In the genomic region with DNA sequence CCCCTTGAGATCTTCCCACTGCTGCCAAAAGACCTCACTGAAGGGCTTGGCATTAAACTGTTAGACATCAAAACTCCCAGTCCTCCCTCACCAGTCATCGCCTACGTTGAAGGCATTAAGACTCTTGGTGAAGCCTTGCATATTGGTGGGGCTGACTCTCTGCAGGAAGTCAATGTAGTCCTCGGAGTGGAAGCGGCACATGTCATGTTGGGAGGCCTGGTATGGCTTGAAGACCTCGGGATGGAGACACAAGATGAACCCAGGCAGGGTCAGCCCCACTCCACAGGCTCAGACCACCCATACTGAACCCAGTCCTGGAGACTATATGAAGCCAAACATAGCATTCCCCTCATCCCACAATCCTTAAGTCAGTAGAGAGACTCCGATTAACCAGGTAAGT, we compare ENCODE assay signal across 11 cellular contexts. TPM values are rescaled to one million over a fixed set of nuclear protein-coding genes. Genes with fewer than 3 reads are reported as not detected.
DNase-seq lines count a peak whose midpoint lies in the region; ATAC-seq, FAIRE-seq and TF ChIP-seq lines count a peak whose summit lies in the region.
"Had no signal": no experiment of that assay in that cellular context is flagged by ENCODE, and none has a peak within 500 bp of the region (broad histone marks: within the 10 kb centered on the region; RNA-seq: fewer than 3 reads in every experiment).

No MANE protein-coding gene starts in this region.

- peaks cover 34% of the 10 kb centered on the region for H3K4me1 ChIP-seq in OCI-LY7 (ENCODE audit: insufficient read depth, low read length, poor library complexity, severe bottlenecking)
- H3K4me1 ChIP-seq in mammary epithelial cell (ENCODE audit: insufficient read depth, low read length) = peaks cover 25% of the 10 kb centered on the region
- peaks cover 9 to 17% (median 13%) of the 10 kb centered on the region in 3 donors for H3K4me1 ChIP-seq in pancreas

- no peak for DNase-seq in activated T-cell treated with anti-CD3 and anti-CD28 coated beads, Interleukin-2, amount 50 U/mL, for 4 hours
- no peak for DNase-seq in activated T-cell treated with anti-CD3 and anti-CD28 coated beads, Interleukin-2, amount 50 U/mL, for 1 hour
- no peak for DNase-seq in OCI-LY7 (ENCODE audit: low spot score)
- DNase-seq in mammary epithelial cell = no peak
- no peak for DNase-seq in progenitor cell of endocrine pancreas (ENCODE audit: low spot score, unreplicated experiment)
- no peak for DNase-seq in pancreas
- DNase-seq in AG08396 (ENCODE audit: low spot score) = no peak
- DNase-seq in activated effector memory CD4-positive, alpha-beta T cell treated with Interleukin-2 at 50 U/mL for 16 hours = no peak
- DNase-seq: hippocampal formation; stimulated activated CD4-positive, alpha-beta T cell treated with anti-CD3 and anti-CD28 coated beads, Interleukin-1b, Interleukin-23, amount 100 ng/mL, for 48 hours had no signal

- H3K9me3 Mint-ChIP-seq in activated T-cell treated with anti-CD3 and anti-CD28 coated beads, Interleukin-2, amount 50 U/mL, for 4 hours = no peaks in the 10 kb centered on the region
- no peaks in the 10 kb centered on the region for H3K9me3 Mint-ChIP-seq in progenitor cell of endocrine pancreas (ENCODE audit: low read depth)

- H3K27me3 Mint-ChIP-seq in activated T-cell treated with anti-CD3 and anti-CD28 coated beads, Interleukin-2, amount 50 U/mL, for 4 hours (ENCODE audit: low read depth) = peaks cover 1% of the 10 kb centered on the region
- H3K27me3 Mint-ChIP-seq in progenitor cell of endocrine pancreas = peaks cover 6% of the 10 kb centered on the region

- intact Hi-C loops in OCI-LY7 (cut with micrococcal nuclease; ENCODE audit: unreplicated experiment) (loop anchor here (5.0 kb wide), 1 partner anchor 107 kb away; no protein-coding TSS in a partner anchor), mammary epithelial cell (cut with micrococcal nuclease) (no loop called here), pancreas (cut with DNase I) (no loop called here)

- peaks cover 5% of the 10 kb centered on the region for H4K20me1 ChIP-seq in OCI-LY7 (ENCODE audit: insufficient read depth, low read length)
- H4K20me1 ChIP-seq in mammary epithelial cell (ENCODE audit: insufficient read depth, low read length) = no peaks in the 10 kb centered on the region

- H3K36me3 Mint-ChIP-seq in activated T-cell treated with anti-CD3 and anti-CD28 coated beads, Interleukin-2, amount 50 U/mL, for 4 hours (ENCODE audit: insufficient read depth) = peaks cover 11% of the 10 kb centered on the region
- H3K36me3 Mint-ChIP-seq in progenitor cell of endocrine pancreas (ENCODE audit: insufficient read depth) = peaks cover 2% of the 10 kb centered on the region

- no peak for ATAC-seq in activated T-cell treated with anti-CD3 and anti-CD28 coated beads, Interleukin-2, amount 50 U/mL, for 4 hours
- no peak for ATAC-seq in pancreas

- CTCF ChIA-PET in OCI-LY7 (lab: Charles Lee; ENCODE audit: unreplicated experiment) = no interaction called here
- CTCF ChIA-PET in mammary epithelial cell (lab: Charles Lee; ENCODE audit: low non-redundant PET) = no interaction called here

- H3K79me2 ChIP-seq in OCI-LY7 (ENCODE audit: insufficient read depth, low read depth, low read length) (peaks cover 50% of the 10 kb centered on the region), mammary epithelial cell (ENCODE audit: insufficient read depth, low read length) (peaks cover 73% of the 10 kb centered on the region)

- H3K9me3 ChIP-seq in OCI-LY7 (ENCODE audit: low read length) (no peaks in the 10 kb centered on the region), mammary epithelial cell (replicated peaks; ENCODE audit: insufficient read depth, low read length) (no peaks in the 10 kb centered on the region), pancreas (no peaks in the 10 kb centered on the region)

- H3K27ac ChIP-seq in OCI-LY7 (ENCODE audit: low read depth, low read length, poor library complexity, severe bottlenecking) (no peak overlapping the region), mammary epithelial cell (ENCODE audit: insufficient read depth, low read depth, low read length) (no peak overlapping the region), pancreas (no peak overlapping the region)

- no peak for FAIRE-seq in pancreas (lab: Jason Lieb, UNC)

- dilution Hi-C loops in mammary epithelial cell (cut with HindIII; ENCODE audit: low sequenced_read_pairs) = no loop called here

- H3K4me1 Mint-ChIP-seq in activated T-cell treated with anti-CD3 and anti-CD28 coated beads, Interleukin-2, amount 50 U/mL, for 4 hours (ENCODE audit: low read depth) = peaks cover 35% of the 10 kb centered on the region
- peaks cover 12% of the 10 kb centered on the region for H3K4me1 Mint-ChIP-seq in progenitor cell of endocrine pancreas (ENCODE audit: low read depth)

- BruUV-seq in OCI-LY7 (replicated peaks; lab: Mats Ljungman, UMichigan) (no TSS peak), mammary epithelial cell (replicated peaks; lab: Mats Ljungman, UMichigan) (no TSS peak)

- POLR2A ChIA-PET in OCI-LY7 (lab: Charles Lee) = interaction anchor here (0.9 to 8.6 kb wide), 6 partner anchors 8 to 127 kb away, joined by 3 to 101 read pairs (median 4); a partner anchor contains a TSS

- peak overlapping the region; percentile 98 for H3K4me3 ChIP-seq in OCI-LY7 (ENCODE audit: low read depth, low read length, poor library complexity, severe bottlenecking)
- no peak overlapping the region for H3K4me3 ChIP-seq in mammary epithelial cell (replicated peaks in 1 of 3; ENCODE audit: insufficient read depth in 1 of 3, low read depth in 2 of 3, low read length in 3 of 3)
- H3K4me3 ChIP-seq in pancreas = no peak overlapping the region
- H3K4me3 ChIP-seq: lung had no signal

- in situ Hi-C loops in mammary epithelial cell (cut with MboI; ENCODE audit: low sequenced_read_pairs in 2 of 2) = loop anchor here in 1 of 2 donors (10.0 kb wide), 1 partner anchor 50 kb away; no protein-coding TSS in a partner anchor

- WGBS in mammary epithelial cell (ENCODE audit: low coverage, missing lambda C conversion rate) = 97% methylated on average over 6 of the region's 6 CpGs
- 90 to 91% methylated on average over 6 of the region's 6 CpGs for WGBS in pancreas, 2 donors

- H2AFZ ChIP-seq in OCI-LY7 (ENCODE audit: low read length) (no peak overlapping the region), mammary epithelial cell (ENCODE audit: low read depth, low read length) (no peak overlapping the region)

- H3K4me2 ChIP-seq in OCI-LY7 (ENCODE audit: low read length) = peak overlapping the region; percentile 73
- H3K4me2 ChIP-seq in mammary epithelial cell (ENCODE audit: insufficient read depth, low read depth, low read length) = peak overlapping the region; percentile 13

- H3K9me2 ChIP-seq in OCI-LY7 (ENCODE audit: insufficient read depth, low read length) = no peaks in the 10 kb centered on the region

- H3K4me3 Mint-ChIP-seq in activated T-cell treated with anti-CD3 and anti-CD28 coated beads, Interleukin-2, amount 50 U/mL, for 4 hours = peak overlapping the region; percentile 92
- peak overlapping the region; percentile 84 for H3K4me3 Mint-ChIP-seq in progenitor cell of endocrine pancreas (ENCODE audit: low read depth)

- no peak overlapping the region for H3K9ac ChIP-seq in mammary epithelial cell (ENCODE audit: insufficient read depth, low read length)

- no peak for TF ChIP-seq CTCF in OCI-LY7 (conservative IDR thresholded peaks at IDR 0.05; ENCODE audit: low read length)
- no peak for TF ChIP-seq CTCF in mammary epithelial cell (conservative IDR thresholded peaks at IDR 0.05 in 1 of 2, IDR thresholded peaks at IDR 0.05 in 1 of 2; ENCODE audit: extremely low read depth in 1 of 2, insufficient read depth in 1 of 2, low read depth in 1 of 2, low read length in 2 of 2)
- TF ChIP-seq CTCF in progenitor cell of endocrine pancreas (IDR thresholded peaks at IDR 0.05; ENCODE audit: unreplicated experiment) = no peak
- no peak for TF ChIP-seq CTCF in pancreas (IDR thresholded peaks at IDR 0.05)

- peaks cover 58% of the 10 kb centered on the region for H3K36me3 ChIP-seq in OCI-LY7 (ENCODE audit: insufficient read depth, low read length)
- H3K36me3 ChIP-seq in mammary epithelial cell (ENCODE audit: insufficient read depth, low read length) = peaks cover 12% of the 10 kb centered on the region
- H3K36me3 ChIP-seq in pancreas = no peaks in the 10 kb centered on the region

- H3K27me3 ChIP-seq in mammary epithelial cell (ENCODE audit: insufficient read depth, low read length) (no peaks in the 10 kb centered on the region), pancreas (no peaks in the 10 kb centered on the region)

- H3K27ac Mint-ChIP-seq in progenitor cell of endocrine pancreas = no peak overlapping the region

RNA-seq across cellular contexts. Expression of a gene that starts 1.9 kb away (rescaled TPM):
- 10 to 100 TPM; 66.1 to 73.8 (median 71.7) TPM for total RNA-seq in activated T-cell treated with anti-CD3 and anti-CD28 coated beads, Interleukin-2, amount 50 U/mL, for 4 hours
- 78.8 and 85.4 TPM in 2 replicates for total RNA-seq in OCI-LY7 (2014; rRNA removed; shearing (Covaris generic))
- total RNA-seq in OCI-LY7 (2022) (83.6 and 85.3 TPM in 2 replicates), mammary epithelial cell (10 to 100 TPM; 57.7 to 61.5 TPM), progenitor cell of endocrine pancreas (101 and 103 TPM in 2 replicates), pancreas (10 to 100 TPM; 17.8 to 28.5 (median 26.0) TPM)
- polyA plus RNA-seq in mammary epithelial cell (84.5 TPM), pancreas (10 to 100 TPM; 30.5 to 68.9 TPM)
- polyA minus RNA-seq in mammary epithelial cell = 163 TPM

RNA-seq across cellular contexts. Expression of a gene that starts 2.1 kb away (rescaled TPM):
- total RNA-seq in activated T-cell treated with anti-CD3 and anti-CD28 coated beads, Interleukin-2, amount 50 U/mL, for 4 hours = 10 to 100 TPM; 25.8 to 30.4 (median 29.5) TPM
- total RNA-seq in OCI-LY7 (2014; rRNA removed; shearing (Covaris generic)) = 28.0 and 29.8 TPM in 2 replicates
- 37.9 and 43.1 TPM in 2 replicates for total RNA-seq in OCI-LY7 (2022)
- total RNA-seq in mammary epithelial cell = 10 to 100 TPM in 1 of 2 donors, 1 to 10 TPM in 1; 5.7 to 12.1 TPM
- polyA plus RNA-seq in mammary epithelial cell = 11.0 TPM
- polyA minus RNA-seq in mammary epithelial cell = 14.6 TPM
- 5.2 and 6.7 TPM in 2 replicates for total RNA-seq in progenitor cell of endocrine pancreas
- 1 to 10 TPM in 3 of 6 donors, under 1 TPM in 3; 0.67 to 2.2 (median 1.1) TPM for total RNA-seq in pancreas
- polyA plus RNA-seq in pancreas = 1 to 10 TPM; 7.1 to 9.0 TPM

RNA-seq across cellular contexts. Expression of a gene that starts 15.9 kb away (rescaled TPM):
- 100 to 1,000 TPM; 243 to 289 (median 269) TPM for total RNA-seq in activated T-cell treated with anti-CD3 and anti-CD28 coated beads, Interleukin-2, amount 50 U/mL, for 4 hours
- total RNA-seq in OCI-LY7 (2014; rRNA removed; shearing (Covaris generic)) = 64.9 and 78.8 TPM in 2 replicates
- total RNA-seq in OCI-LY7 (2022) (143 and 174 TPM in 2 replicates), mammary epithelial cell (100 to 1,000 TPM in 1 of 2 donors, 10 to 100 TPM in 1; 52.0 to 178 TPM), progenitor cell of endocrine pancreas (63.5 and 74.3 TPM in 2 replicates), pancreas (10 to 100 TPM; 41.1 to 72.7 (median 61.0) TPM)
- polyA plus RNA-seq in mammary epithelial cell (128 TPM), pancreas (10 to 100 TPM; 28.9 to 41.2 TPM)
- 507 TPM for polyA minus RNA-seq in mammary epithelial cell

RNA-seq across cellular contexts. Expression of a gene that starts 16.5 kb away (rescaled TPM):
- 10 to 100 TPM; 20.5 to 29.7 (median 22.1) TPM for total RNA-seq in activated T-cell treated with anti-CD3 and anti-CD28 coated beads, Interleukin-2, amount 50 U/mL, for 4 hours
- 31.9 and 49.0 TPM in 2 replicates for total RNA-seq in OCI-LY7 (2014; rRNA removed; shearing (Covaris generic))
- total RNA-seq in OCI-LY7 (2022) (55.3 and 60.8 TPM in 2 replicates), mammary epithelial cell (10 to 100 TPM; 23.7 to 32.0 TPM), progenitor cell of endocrine pancreas (27.7 and 30.7 TPM in 2 replicates), pancreas (10 to 100 TPM in 1 of 6 donors, 1 to 10 TPM in 5; 4.8 to 18.3 (median 7.7) TPM)
- polyA plus RNA-seq in mammary epithelial cell (12.3 TPM), pancreas (10 to 100 TPM; 20.0 to 22.4 TPM)
- polyA minus RNA-seq in mammary epithelial cell = 17.2 TPM

RNA-seq across cellular contexts. Expression of a gene that starts 47.3 kb away (rescaled TPM):
- 1 to 10 TPM in 2 of 3 donors, under 1 TPM in 1; 0.56 to 2.0 (median 1.1) TPM for total RNA-seq in activated T-cell treated with anti-CD3 and anti-CD28 coated beads, Interleukin-2, amount 50 U/mL, for 4 hours
- total RNA-seq in OCI-LY7 (2014; rRNA removed; shearing (Covaris generic)) = not detected in 2 replicates
- total RNA-seq in OCI-LY7 (2022) = not detected in 2 replicates
- 10 to 100 TPM in 1 of 2 donors, 1 to 10 TPM in 1; 6.0 to 10.0 TPM for total RNA-seq in mammary epithelial cell
- 6.0 TPM for polyA plus RNA-seq in mammary epithelial cell
- 18.6 TPM for polyA minus RNA-seq in mammary epithelial cell
- 6.2 and 6.4 TPM in 2 replicates for total RNA-seq in progenitor cell of endocrine pancreas
- total RNA-seq in pancreas = 1 to 10 TPM; 1.2 to 4.9 (median 1.8) TPM
- 10 to 100 TPM in 1 of 2 donors, 1 to 10 TPM in 1; 6.2 to 11.9 TPM for polyA plus RNA-seq in pancreas
